Comparison of ENCODE assay signal across 11 cellular contexts in the genomic region with DNA sequence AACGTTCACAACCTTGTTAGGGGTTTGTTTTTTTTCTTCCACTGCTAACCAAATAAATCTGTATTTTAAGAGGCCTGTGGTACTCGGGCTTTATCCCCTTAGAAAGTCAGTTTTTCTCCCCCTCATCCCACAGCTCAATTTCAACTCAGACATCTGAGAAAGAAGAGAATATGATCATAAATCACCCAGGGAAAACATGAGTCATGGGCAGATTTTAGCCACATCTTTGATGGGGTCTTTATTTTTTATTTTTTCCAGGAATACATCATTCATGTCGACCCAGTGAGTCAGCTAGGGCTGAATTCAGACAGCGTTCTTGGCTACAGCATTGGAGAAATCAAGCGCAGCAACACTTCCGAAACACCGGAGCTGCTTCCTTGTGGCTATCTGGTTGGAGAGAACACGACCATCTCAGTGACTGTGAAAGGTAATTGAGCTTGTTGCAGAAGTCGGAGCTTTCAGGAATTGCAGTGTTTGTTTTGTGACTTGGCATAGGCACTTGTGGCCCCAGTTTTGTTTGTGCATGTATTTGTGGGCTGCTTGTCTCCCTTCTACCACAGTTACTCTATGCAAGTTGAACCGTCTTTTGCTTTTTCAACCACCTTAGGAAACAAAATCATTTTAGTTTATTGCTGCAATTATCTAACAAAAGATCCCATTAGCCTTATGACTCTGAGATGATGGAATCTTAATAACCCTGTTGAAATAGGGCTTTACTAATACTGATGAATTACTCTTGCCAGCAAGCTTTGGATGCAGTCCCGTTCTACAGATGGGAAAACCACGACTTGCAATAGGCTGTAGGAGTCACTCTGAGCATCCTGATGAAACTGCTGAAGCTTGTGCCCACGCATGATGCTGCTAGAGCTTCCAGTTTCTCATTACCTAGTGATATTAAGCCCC.
DNase-seq lines count a peak whose midpoint lies in the region; ATAC-seq and TF ChIP-seq lines count a peak whose summit lies in the region.
"Had no signal": no experiment of that assay in that cellular context is flagged by ENCODE, and none has a peak within 500 bp of the region (broad histone marks: within the 10 kb centered on the region; RNA-seq: fewer than 3 reads in every experiment).

No MANE protein-coding gene starts in this region.

- no peaks in the 10 kb centered on the region for H3K27me3 Mint-ChIP-seq in progenitor cell of endocrine pancreas
- no peaks in the 10 kb centered on the region for H3K27me3 Mint-ChIP-seq in effector memory CD8-positive, alpha-beta T cell
- H3K27me3 Mint-ChIP-seq: type B pancreatic cell had no signal

- no peak for TF ChIP-seq CTCF in progenitor cell of endocrine pancreas (IDR thresholded peaks at IDR 0.05; ENCODE audit: unreplicated experiment)

- no peak overlapping the region for H3K4me3 Mint-ChIP-seq in progenitor cell of endocrine pancreas (ENCODE audit: low read depth)
- H3K4me3 Mint-ChIP-seq in effector memory CD8-positive, alpha-beta T cell, result no peak overlapping the region
- H3K4me3 Mint-ChIP-seq: activated naive CD8-positive, alpha-beta T cell treated with anti-CD3 and anti-CD28 coated beads, Interleukin-2, amount 50 U/mL, for 24 hours; type B pancreatic cell had no signal

- H3K4me1 Mint-ChIP-seq in progenitor cell of endocrine pancreas (ENCODE audit: low read depth), result no peaks in the 10 kb centered on the region
- no peaks in the 10 kb centered on the region for H3K4me1 Mint-ChIP-seq in effector memory CD8-positive, alpha-beta T cell (ENCODE audit: low read depth in 2 of 2)

- H3K9me3 Mint-ChIP-seq in progenitor cell of endocrine pancreas (ENCODE audit: low read depth), result no peaks in the 10 kb centered on the region
- H3K9me3 Mint-ChIP-seq in effector memory CD8-positive, alpha-beta T cell, result no peaks in the 10 kb centered on the region
- H3K9me3 Mint-ChIP-seq: activated naive CD8-positive, alpha-beta T cell treated with anti-CD3 and anti-CD28 coated beads, Interleukin-2, amount 50 U/mL, for 24 hours; type B pancreatic cell had no signal

- no peak for ATAC-seq in effector memory CD8-positive, alpha-beta T cell (replicated peaks)
- no peak for ATAC-seq in GM18870 (IDR thresholded peaks at IDR 0.05; ENCODE audit: unreplicated experiment)
- ATAC-seq: activated naive CD8-positive, alpha-beta T cell treated with anti-CD3 and anti-CD28 coated beads, Interleukin-2, amount 50 U/mL, for 24 hours had no signal

- peaks cover 47% of the 10 kb centered on the region for H3K36me3 Mint-ChIP-seq in progenitor cell of endocrine pancreas (ENCODE audit: insufficient read depth)
- H3K36me3 Mint-ChIP-seq in effector memory CD8-positive, alpha-beta T cell (ENCODE audit: insufficient read depth), result no peaks in the 10 kb centered on the region

- DNase-seq in COLO668 (lab: John Stamatoyannopoulos, UW; ENCODE audit: unreplicated experiment) (peak; percentile 10), NCI-H2196 treated with DMSO at 0.1 percent for 48 hours (lab: John Stamatoyannopoulos, UW; ENCODE audit: unreplicated experiment) (peak; percentile 49), dermis blood vessel endothelial cell (peak; percentile 95), progenitor cell of endocrine pancreas (ENCODE audit: low spot score, unreplicated experiment) (no peak), NCI-H187 treated with DMSO at 0.1 percent for 48 hours (lab: John Stamatoyannopoulos, UW) (no peak)
- no peak for DNase-seq in effector memory CD8-positive, alpha-beta T cell
- DNase-seq in activated CD4-positive, alpha-beta T cell treated with anti-CD3 and anti-CD28 coated beads, Interleukin-2, amount 50 U/mL, for 48 hours, result no peak
- DNase-seq: activated naive CD8-positive, alpha-beta T cell treated with anti-CD3 and anti-CD28 coated beads, Interleukin-2, amount 50 U/mL, for 24 hours; NCI-H524 had no signal

- peak overlapping the region; percentile 16 for H3K27ac Mint-ChIP-seq in progenitor cell of endocrine pancreas
- H3K27ac Mint-ChIP-seq in effector memory CD8-positive, alpha-beta T cell, result no peak overlapping the region
- H3K27ac Mint-ChIP-seq: activated naive CD8-positive, alpha-beta T cell treated with anti-CD3 and anti-CD28 coated beads, Interleukin-2, amount 50 U/mL, for 24 hours; type B pancreatic cell had no signal

Comparison
In these comparisons a context has a peak if more than half of its experiments do, and no peak if none do; other contexts are left out.
1. DNase-seq: peak in COLO668 (single experiment), NCI-H2196 treated with DMSO at 0.1 percent for 48 hours (single experiment) and dermis blood vessel endothelial cell (single experiment); none in progenitor cell of endocrine pancreas (single experiment), NCI-H187 treated with DMSO at 0.1 percent for 48 hours (single experiment), effector memory CD8-positive, alpha-beta T cell (0 of 3) and activated CD4-positive, alpha-beta T cell treated with anti-CD3 and anti-CD28 coated beads, Interleukin-2, amount 50 U/mL, for 48 hours (0 of 2).